Comparison of ENCODE assay signal across 8 cellular contexts in genomic region chr1:228082975-228083870, GRCh38. TPM values are rescaled to one million over a fixed set of nuclear protein-coding genes. Genes with fewer than 3 reads are reported as not detected.
DNase-seq lines count a peak whose midpoint lies in the region; ATAC-seq, FAIRE-seq and TF ChIP-seq lines count a peak whose summit lies in the region.

No MANE protein-coding gene starts in this region.

- TF ChIP-seq EP300 in HepG2 (IDR thresholded peaks at IDR 0.05; ENCODE audit: low read depth in 2 of 2, low read length in 2 of 2) (no peak), HepG2 (CRISPR knock-in tag; IDR thresholded peaks at IDR 0.05; ENCODE audit: borderline replicate concordance) (no peak)

- peaks cover 98% of the 10 kb centered on the region for H3K79me2 ChIP-seq in GM23248 (ENCODE audit: insufficient read depth)
- H3K79me2 ChIP-seq in HepG2 (ENCODE audit: insufficient read depth, low read length), result peaks cover 69% of the 10 kb centered on the region

- peak overlapping the region; percentile 92 for H3K4me3 ChIP-seq in GM23248
- H3K4me3 ChIP-seq in Peyer's patch, result peak overlapping the region; percentile 73 to 99 (median 89)
- H3K4me3 ChIP-seq in HepG2 (replicated peaks in 1 of 3; ENCODE audit: insufficient read depth in 1 of 3, low read depth in 2 of 3, low read length in 3 of 3), result peak overlapping the region; percentile 82 to 100 (median 85)

- peaks cover 50% of the 10 kb centered on the region for H3K4me1 Mint-ChIP-seq in stimulated activated naive CD8-positive, alpha-beta T cell treated with anti-CD3 and anti-CD28 coated beads, Interleukin-15, Interleukin-2, amounts not matched to agents 100 ng/mL and 50 ng/mL, for 24 hours (ENCODE audit: low read depth)

- no peaks in the 10 kb centered on the region for H3K27me3 Mint-ChIP-seq in stimulated activated naive CD8-positive, alpha-beta T cell treated with anti-CD3 and anti-CD28 coated beads, Interleukin-15, Interleukin-2, amounts not matched to agents 100 ng/mL and 50 ng/mL, for 24 hours

- H3K4me1 ChIP-seq in GM23248 (ENCODE audit: insufficient read depth), result peaks cover 41% of the 10 kb centered on the region
- peaks cover 11 to 61% (median 43%) of the 10 kb centered on the region in 4 donors for H3K4me1 ChIP-seq in Peyer's patch
- peaks cover 50% of the 10 kb centered on the region for H3K4me1 ChIP-seq in HepG2 (ENCODE audit: insufficient read depth, low read length)

- H3K9me3 ChIP-seq in GM23248 (ENCODE audit: low read depth), result no peaks in the 10 kb centered on the region
- no peaks in the 10 kb centered on the region for H3K9me3 ChIP-seq in Peyer's patch
- no peaks in the 10 kb centered on the region for H3K9me3 ChIP-seq in HepG2 (ENCODE audit: low read length)

- WGBS in GM23248 (ENCODE audit: low coverage in 1 of 2, low lambda C conversion rate in 2 of 2, missing lambda C conversion rate in 2 of 2), 2 experiments, result 0 to 2% methylated on average over 49 to 61 of the region's 71 CpGs
- WGBS in HepG2 (ENCODE audit: low lambda C conversion rate), result 0% methylated on average over 10 of the region's 71 CpGs

- TF ChIP-seq CTCF in Peyer's patch (IDR thresholded peaks at IDR 0.05), result no peak
- 0 out of 2 replicates have a peak, but pooled peaks have one; percentile 7 for TF ChIP-seq CTCF in HepG2 (CRISPR knock-in tag; IDR thresholded peaks at IDR 0.05)

- H3K9me3 Mint-ChIP-seq in stimulated activated naive CD8-positive, alpha-beta T cell treated with anti-CD3 and anti-CD28 coated beads, Interleukin-15, Interleukin-2, amounts not matched to agents 100 ng/mL and 50 ng/mL, for 24 hours, result no peaks in the 10 kb centered on the region

- TF ChIP-seq RAD21 in HepG2 (CRISPR knock-in tag; IDR thresholded peaks at IDR 0.05), result no peak

- peak overlapping the region; percentile 98 for H3K9ac ChIP-seq in GM23248
- peak overlapping the region; percentile 100 for H3K9ac ChIP-seq in HepG2 (ENCODE audit: insufficient read depth, low read depth, low read length)

- H2AFZ ChIP-seq in GM23248 (no peak overlapping the region), HepG2 (ENCODE audit: low read length) (no peak overlapping the region)

- DNase-seq in Caki2 (ENCODE audit: low read depth) (peak; percentile 41), GM23248 (peak; percentile 78), Peyer's patch (peak; percentile 56 to 78 (median 76)), HepG2 (ENCODE audit: low spot score) (no peak), foreskin melanocyte (no peak)
- DNase-seq in central memory CD4-positive, alpha-beta T cell, result peak; percentile 24

- peak overlapping the region; percentile 97 for H3K27ac Mint-ChIP-seq in stimulated activated naive CD8-positive, alpha-beta T cell treated with anti-CD3 and anti-CD28 coated beads, Interleukin-15, Interleukin-2, amounts not matched to agents 100 ng/mL and 50 ng/mL, for 24 hours

- peaks cover 46% of the 10 kb centered on the region for H3F3A ChIP-seq in GM23248 (ENCODE audit: insufficient read depth)

- H3K27me3 ChIP-seq in GM23248 (replicated peaks; ENCODE audit: insufficient read depth), result no peaks in the 10 kb centered on the region
- H3K27me3 ChIP-seq in Peyer's patch, result no peaks in the 10 kb centered on the region
- no peaks in the 10 kb centered on the region; a peak in 1 of 5 replicates for H3K27me3 ChIP-seq in HepG2 (ENCODE audit: control insufficient read depth in 1 of 2, insufficient read depth in 2 of 2, low read length in 2 of 2)

- POLR2A ChIA-PET in HepG2 (lab: Yijun Ruan, JAX), result interaction anchor here (1.0 to 2.1 kb wide), 12 partner anchors 9 to 295 kb away, joined by 3 to 18 read pairs (median 4); partner anchors contain the start of genes IBA57 and MRPL55

- CTCF ChIA-PET in HepG2 (lab: Yijun Ruan, JAX; ENCODE audit: low intra/inter-chr PET ratio, low total read pairs), result no interaction called here

- in situ Hi-C loops in Caki2 (cut with HindIII; ENCODE audit: low pct_unique_long_range_greater_than_20kb, low sequenced_read_pairs), result no loop called here
- in situ Hi-C loops in GM23248 (cut with MboI), result no loop called here
- in situ Hi-C loops in HepG2 (cut with HindIII; ENCODE audit: extremely low pct_ligation_motif_present, low pct_unique_long_range_greater_than_20kb), result no loop called here

- FAIRE-seq in HepG2 (lab: Jason Lieb, UNC), result peak; percentile 55

- H4K20me1 ChIP-seq in GM23248 (ENCODE audit: insufficient read depth), result peaks cover 21% of the 10 kb centered on the region
- H4K20me1 ChIP-seq in HepG2 (ENCODE audit: insufficient read depth, low read length), result peaks cover 50% of the 10 kb centered on the region

- H3K9me2 ChIP-seq in GM23248 (ENCODE audit: insufficient read depth), result no peaks in the 10 kb centered on the region

- peak; percentile 70 to 71 for TF ChIP-seq POLR2A in Peyer's patch (IDR thresholded peaks at IDR 0.05)
- peak; percentile 61 to 71 for TF ChIP-seq POLR2A in HepG2 (IDR thresholded peaks at IDR 0.05; ENCODE audit: insufficient read depth in 1 of 2, low read depth in 2 of 2, low read length in 2 of 2)

- H3K27ac ChIP-seq in GM23248 (peak overlapping the region; percentile 93), Peyer's patch (peak overlapping the region; percentile 98 to 100 (median 98)), HepG2 (ENCODE audit: extremely low read length, insufficient read depth, low read length) (peak overlapping the region; percentile 86)

- H3K36me3 ChIP-seq in GM23248 (ENCODE audit: low read depth), result no peaks in the 10 kb centered on the region
- no peaks in the 10 kb centered on the region for H3K36me3 ChIP-seq in Peyer's patch
- H3K36me3 ChIP-seq in HepG2 (replicated peaks in 1 of 2; ENCODE audit: control insufficient read depth in 1 of 2, insufficient read depth in 2 of 2, low read length in 2 of 2), result peaks cover 3 to 17% of the 10 kb centered on the region in 2 experiments; a peak in 4 of 5 replicates

- H3K4me2 ChIP-seq in GM23248 (ENCODE audit: unreplicated experiment) (peak overlapping the region; percentile 98), HepG2 (ENCODE audit: low read depth, low read length) (peak overlapping the region; percentile 91)

- peak; percentile 19 for ATAC-seq in HepG2
- ATAC-seq in GM19023 (IDR thresholded peaks at IDR 0.05; ENCODE audit: unreplicated experiment), result no peak

- H3K4me3 Mint-ChIP-seq in stimulated activated naive CD8-positive, alpha-beta T cell treated with anti-CD3 and anti-CD28 coated beads, Interleukin-15, Interleukin-2, amounts not matched to agents 100 ng/mL and 50 ng/mL, for 24 hours, result peak overlapping the region; percentile 97

- intact Hi-C loops in HepG2 (cut with micrococcal nuclease; ENCODE audit: unreplicated experiment), result loop anchor here (10.0 kb wide), 1 partner anchor 1148 kb away; no protein-coding TSS in a partner anchor

- H3K36me3 Mint-ChIP-seq in stimulated activated naive CD8-positive, alpha-beta T cell treated with anti-CD3 and anti-CD28 coated beads, Interleukin-15, Interleukin-2, amounts not matched to agents 100 ng/mL and 50 ng/mL, for 24 hours (ENCODE audit: low read depth), result peaks cover 48% of the 10 kb centered on the region

- TSS peak; percentile 46 for BruUV-seq in HepG2 (replicated peaks; lab: Mats Ljungman, UMichigan)

RNA-seq across cellular contexts. Expression of gene ARF1, which starts 0.7 kb away (rescaled TPM):
- total RNA-seq in Caki2 (2014; rRNA removed; shearing (Covaris generic); ENCODE audit: low replicate concordance), result 339 and 399 TPM in 2 replicates
- 259 and 292 TPM in 2 replicates for total RNA-seq in GM23248 (2014; rRNA removed; shearing (Covaris generic))
- 656 and 698 TPM in 2 replicates for polyA plus RNA-seq in GM23248 (2016; fragmentation: Nextera tagmentation; extraction: Ambion mirVana)
- total RNA-seq in Peyer's patch, result 100 to 1,000 TPM; 243 to 434 (median 392) TPM
- 186 and 210 TPM in 2 replicates for total RNA-seq in HepG2 (2016; rRNA removed; fragmentation: Illumina TruSeq; extraction: Trizol)
- total RNA-seq in HepG2 (2016; cell fraction: cytosol; rRNA removed; fragmentation: Illumina TruSeq; extraction: Trizol; ENCODE audit: low read depth), result 81.7 and 86.1 TPM in 2 replicates
- total RNA-seq in HepG2 (2016; cell fraction: insoluble cytoplasmic fraction; rRNA removed; fragmentation: Illumina TruSeq; extraction: Trizol), result 189 and 192 TPM in 2 replicates
- 147 and 149 TPM in 2 replicates for total RNA-seq in HepG2 (2016; cell fraction: membrane; rRNA removed; fragmentation: Illumina TruSeq; extraction: Trizol)
- 107 and 112 TPM in 2 replicates for total RNA-seq in HepG2 (2016; cell fraction: nucleus; rRNA removed; fragmentation: Illumina TruSeq; extraction: Trizol)
- polyA plus RNA-seq in HepG2 (2011; rRNA removed), result 327 and 337 TPM in 2 replicates
- polyA plus RNA-seq in HepG2 (2011; cell fraction: cytosol; rRNA removed), result 324 and 458 TPM in 2 replicates
- 231 and 250 TPM in 2 replicates for polyA plus RNA-seq in HepG2 (2011; cell fraction: nucleus; rRNA removed)
- 231 and 263 TPM in 2 replicates for polyA plus RNA-seq in HepG2 (2012)
- 82.3 and 83.9 TPM in 2 replicates for polyA plus RNA-seq in HepG2 (2016; cell fraction: cytosol; fragmentation: Illumina TruSeq; extraction: Trizol; ENCODE audit: low read depth)
- polyA plus RNA-seq in HepG2 (2016; cell fraction: insoluble cytoplasmic fraction; fragmentation: Illumina TruSeq; extraction: Trizol; ENCODE audit: low read depth), result 300 and 336 TPM in 2 replicates
- 127 and 132 TPM in 2 replicates for polyA plus RNA-seq in HepG2 (2016; cell fraction: membrane; fragmentation: Illumina TruSeq; extraction: Trizol; ENCODE audit: low read depth)
- polyA plus RNA-seq in HepG2 (2016; cell fraction: nucleus; fragmentation: Illumina TruSeq; extraction: Trizol; ENCODE audit: insufficient read depth, low read depth), result 254 and 261 TPM in 2 replicates
- polyA minus RNA-seq in HepG2 (2011; rRNA and poly(A)+ RNA removed; ENCODE audit: low replicate concordance), result 586 and 708 TPM in 2 replicates
- 237 and 248 TPM in 2 replicates for polyA minus RNA-seq in HepG2 (2011; cell fraction: cytosol; rRNA and poly(A)+ RNA removed)
- 85.8 and 86.9 TPM in 2 replicates for polyA minus RNA-seq in HepG2 (2011; cell fraction: nucleus; rRNA and poly(A)+ RNA removed)

RNA-seq across cellular contexts. Expression of gene C1orf35, which starts 19.9 kb away (rescaled TPM):
- 57.9 and 61.2 TPM in 2 replicates for total RNA-seq in Caki2 (2014; rRNA removed; shearing (Covaris generic); ENCODE audit: low replicate concordance)
- total RNA-seq in GM23248 (2014; rRNA removed; shearing (Covaris generic)), result 11.6 and 15.6 TPM in 2 replicates
- polyA plus RNA-seq in GM23248 (2016; fragmentation: Nextera tagmentation; extraction: Ambion mirVana) (19.9 and 23.4 TPM in 2 replicates), HepG2 (2011; rRNA removed) (8.1 and 8.8 TPM in 2 replicates)
- total RNA-seq in Peyer's patch (10 to 100 TPM in 3 of 4 donors, 1 to 10 TPM in 1; 6.0 to 19.8 (median 16.2) TPM), HepG2 (2016; rRNA removed; fragmentation: Illumina TruSeq; extraction: Trizol) (14.2 and 19.3 TPM in 2 replicates)
- total RNA-seq in HepG2 (2016; cell fraction: cytosol; rRNA removed; fragmentation: Illumina TruSeq; extraction: Trizol; ENCODE audit: low read depth), result 3.6 and 3.9 TPM in 2 replicates
- 12.7 and 19.3 TPM in 2 replicates for total RNA-seq in HepG2 (2016; cell fraction: insoluble cytoplasmic fraction; rRNA removed; fragmentation: Illumina TruSeq; extraction: Trizol)
- 5.2 and 7.7 TPM in 2 replicates for total RNA-seq in HepG2 (2016; cell fraction: membrane; rRNA removed; fragmentation: Illumina TruSeq; extraction: Trizol)
- 10.2 and 14.8 TPM in 2 replicates for total RNA-seq in HepG2 (2016; cell fraction: nucleus; rRNA removed; fragmentation: Illumina TruSeq; extraction: Trizol)
- polyA plus RNA-seq in HepG2 (2011; cell fraction: cytosol; rRNA removed), result 5.5 and 9.0 TPM in 2 replicates
- polyA plus RNA-seq in HepG2 (2011; cell fraction: nucleus; rRNA removed), result 34.5 and 36.2 TPM in 2 replicates
- polyA plus RNA-seq in HepG2 (2012), result 6.8 and 7.0 TPM in 2 replicates
- polyA plus RNA-seq in HepG2 (2016; cell fraction: cytosol; fragmentation: Illumina TruSeq; extraction: Trizol; ENCODE audit: low read depth), result 2.9 and 3.3 TPM in 2 replicates
- polyA plus RNA-seq in HepG2 (2016; cell fraction: insoluble cytoplasmic fraction; fragmentation: Illumina TruSeq; extraction: Trizol; ENCODE audit: low read depth), result 14.4 and 15.4 TPM in 2 replicates
- 4.2 TPM in 2 replicates for polyA plus RNA-seq in HepG2 (2016; cell fraction: membrane; fragmentation: Illumina TruSeq; extraction: Trizol; ENCODE audit: low read depth)
- polyA plus RNA-seq in HepG2 (2016; cell fraction: nucleus; fragmentation: Illumina TruSeq; extraction: Trizol; ENCODE audit: insufficient read depth, low read depth), result 35.0 and 36.9 TPM in 2 replicates
- polyA minus RNA-seq in HepG2 (2011; rRNA and poly(A)+ RNA removed; ENCODE audit: low replicate concordance), result 3.9 and 4.2 TPM in 2 replicates
- 1.2 and 2.6 TPM in 2 replicates for polyA minus RNA-seq in HepG2 (2011; cell fraction: cytosol; rRNA and poly(A)+ RNA removed)
- 2.7 and 3.4 TPM in 2 replicates for polyA minus RNA-seq in HepG2 (2011; cell fraction: nucleus; rRNA and poly(A)+ RNA removed)

RNA-seq across cellular contexts. Expression of gene MRPL55, which starts 25.9 kb away (rescaled TPM):
- 126 and 138 TPM in 2 replicates for total RNA-seq in Caki2 (2014; rRNA removed; shearing (Covaris generic); ENCODE audit: low replicate concordance)
- total RNA-seq in GM23248 (2014; rRNA removed; shearing (Covaris generic)), result 57.5 and 84.4 TPM in 2 replicates
- polyA plus RNA-seq in GM23248 (2016; fragmentation: Nextera tagmentation; extraction: Ambion mirVana) (94.4 and 95.1 TPM in 2 replicates), HepG2 (2011; rRNA removed) (58.6 and 74.8 TPM in 2 replicates)
- total RNA-seq in Peyer's patch (10 to 100 TPM; 70.1 to 99.6 (median 80.8) TPM), HepG2 (2016; rRNA removed; fragmentation: Illumina TruSeq; extraction: Trizol) (92.9 and 97.9 TPM in 2 replicates)
- 49.0 and 60.3 TPM in 2 replicates for total RNA-seq in HepG2 (2016; cell fraction: cytosol; rRNA removed; fragmentation: Illumina TruSeq; extraction: Trizol; ENCODE audit: low read depth)
- 86.6 and 104 TPM in 2 replicates for total RNA-seq in HepG2 (2016; cell fraction: insoluble cytoplasmic fraction; rRNA removed; fragmentation: Illumina TruSeq; extraction: Trizol)
- 54.0 and 72.4 TPM in 2 replicates for total RNA-seq in HepG2 (2016; cell fraction: membrane; rRNA removed; fragmentation: Illumina TruSeq; extraction: Trizol)
- 52.4 and 56.0 TPM in 2 replicates for total RNA-seq in HepG2 (2016; cell fraction: nucleus; rRNA removed; fragmentation: Illumina TruSeq; extraction: Trizol)
- polyA plus RNA-seq in HepG2 (2011; cell fraction: cytosol; rRNA removed), result 43.3 and 107 TPM in 2 replicates
- 195 and 229 TPM in 2 replicates for polyA plus RNA-seq in HepG2 (2011; cell fraction: nucleus; rRNA removed)
- polyA plus RNA-seq in HepG2 (2012), result 31.6 and 40.6 TPM in 2 replicates
- 37.6 and 50.2 TPM in 2 replicates for polyA plus RNA-seq in HepG2 (2016; cell fraction: cytosol; fragmentation: Illumina TruSeq; extraction: Trizol; ENCODE audit: low read depth)
- polyA plus RNA-seq in HepG2 (2016; cell fraction: insoluble cytoplasmic fraction; fragmentation: Illumina TruSeq; extraction: Trizol; ENCODE audit: low read depth), result 96.5 and 99.2 TPM in 2 replicates
- polyA plus RNA-seq in HepG2 (2016; cell fraction: membrane; fragmentation: Illumina TruSeq; extraction: Trizol; ENCODE audit: low read depth), result 41.3 and 57.8 TPM in 2 replicates
- polyA plus RNA-seq in HepG2 (2016; cell fraction: nucleus; fragmentation: Illumina TruSeq; extraction: Trizol; ENCODE audit: insufficient read depth, low read depth), result 81.1 and 106 TPM in 2 replicates
- polyA minus RNA-seq in HepG2 (2011; rRNA and poly(A)+ RNA removed; ENCODE audit: low replicate concordance), result 52.6 and 85.2 TPM in 2 replicates
- 25.1 and 31.5 TPM in 2 replicates for polyA minus RNA-seq in HepG2 (2011; cell fraction: cytosol; rRNA and poly(A)+ RNA removed)
- polyA minus RNA-seq in HepG2 (2011; cell fraction: nucleus; rRNA and poly(A)+ RNA removed), result 29.2 and 32.2 TPM in 2 replicates

RNA-seq across cellular contexts. Expression of gene GUK1, which starts 56.9 kb away (rescaled TPM):
- 263 and 331 TPM in 2 replicates for total RNA-seq in Caki2 (2014; rRNA removed; shearing (Covaris generic); ENCODE audit: low replicate concordance)
- total RNA-seq in GM23248 (2014; rRNA removed; shearing (Covaris generic)), result 324 and 340 TPM in 2 replicates
- 554 and 574 TPM in 2 replicates for polyA plus RNA-seq in GM23248 (2016; fragmentation: Nextera tagmentation; extraction: Ambion mirVana)
- total RNA-seq in Peyer's patch, result 100 to 1,000 TPM; 206 to 232 (median 224) TPM
- total RNA-seq in HepG2 (2016; rRNA removed; fragmentation: Illumina TruSeq; extraction: Trizol), result 82.7 and 116 TPM in 2 replicates
- 772 and 776 TPM in 2 replicates for total RNA-seq in HepG2 (2016; cell fraction: cytosol; rRNA removed; fragmentation: Illumina TruSeq; extraction: Trizol; ENCODE audit: low read depth)
- total RNA-seq in HepG2 (2016; cell fraction: insoluble cytoplasmic fraction; rRNA removed; fragmentation: Illumina TruSeq; extraction: Trizol), result 78.9 and 120 TPM in 2 replicates
- 448 and 476 TPM in 2 replicates for total RNA-seq in HepG2 (2016; cell fraction: membrane; rRNA removed; fragmentation: Illumina TruSeq; extraction: Trizol)
- 51.4 and 56.9 TPM in 2 replicates for total RNA-seq in HepG2 (2016; cell fraction: nucleus; rRNA removed; fragmentation: Illumina TruSeq; extraction: Trizol)
- 154 and 205 TPM in 2 replicates for polyA plus RNA-seq in HepG2 (2011; rRNA removed)
- 228 and 301 TPM in 2 replicates for polyA plus RNA-seq in HepG2 (2011; cell fraction: cytosol; rRNA removed)
- polyA plus RNA-seq in HepG2 (2011; cell fraction: nucleus; rRNA removed), result 387 and 492 TPM in 2 replicates
- 58.4 and 85.4 TPM in 2 replicates for polyA plus RNA-seq in HepG2 (2012)
- polyA plus RNA-seq in HepG2 (2016; cell fraction: cytosol; fragmentation: Illumina TruSeq; extraction: Trizol; ENCODE audit: low read depth), result 764 and 775 TPM in 2 replicates
- 78.9 and 87.4 TPM in 2 replicates for polyA plus RNA-seq in HepG2 (2016; cell fraction: insoluble cytoplasmic fraction; fragmentation: Illumina TruSeq; extraction: Trizol; ENCODE audit: low read depth)
- 402 and 423 TPM in 2 replicates for polyA plus RNA-seq in HepG2 (2016; cell fraction: membrane; fragmentation: Illumina TruSeq; extraction: Trizol; ENCODE audit: low read depth)
- polyA plus RNA-seq in HepG2 (2016; cell fraction: nucleus; fragmentation: Illumina TruSeq; extraction: Trizol; ENCODE audit: insufficient read depth, low read depth), result 119 and 120 TPM in 2 replicates
- 81.2 and 86.5 TPM in 2 replicates for polyA minus RNA-seq in HepG2 (2011; rRNA and poly(A)+ RNA removed; ENCODE audit: low replicate concordance)
- polyA minus RNA-seq in HepG2 (2011; cell fraction: cytosol; rRNA and poly(A)+ RNA removed), result 31.2 and 41.7 TPM in 2 replicates
- polyA minus RNA-seq in HepG2 (2011; cell fraction: nucleus; rRNA and poly(A)+ RNA removed), result 52.1 and 60.5 TPM in 2 replicates

Comparison
In these comparisons a context has a peak if more than half of its experiments do, and no peak if none do; other contexts are left out.
1. DNase-seq: peak in Caki2 (single experiment), GM23248 (single experiment), Peyer's patch (3 of 3) and central memory CD4-positive, alpha-beta T cell (single experiment); none in HepG2 (single experiment) and foreskin melanocyte (single experiment).
2. Peak in every context shown above with its lines, with median percentiles within 50 percentile points of each other: H3K27ac ChIP-seq and H3K4me3 ChIP-seq.